ENCODE assay signal across 1 cellular context in the genomic region with DNA sequence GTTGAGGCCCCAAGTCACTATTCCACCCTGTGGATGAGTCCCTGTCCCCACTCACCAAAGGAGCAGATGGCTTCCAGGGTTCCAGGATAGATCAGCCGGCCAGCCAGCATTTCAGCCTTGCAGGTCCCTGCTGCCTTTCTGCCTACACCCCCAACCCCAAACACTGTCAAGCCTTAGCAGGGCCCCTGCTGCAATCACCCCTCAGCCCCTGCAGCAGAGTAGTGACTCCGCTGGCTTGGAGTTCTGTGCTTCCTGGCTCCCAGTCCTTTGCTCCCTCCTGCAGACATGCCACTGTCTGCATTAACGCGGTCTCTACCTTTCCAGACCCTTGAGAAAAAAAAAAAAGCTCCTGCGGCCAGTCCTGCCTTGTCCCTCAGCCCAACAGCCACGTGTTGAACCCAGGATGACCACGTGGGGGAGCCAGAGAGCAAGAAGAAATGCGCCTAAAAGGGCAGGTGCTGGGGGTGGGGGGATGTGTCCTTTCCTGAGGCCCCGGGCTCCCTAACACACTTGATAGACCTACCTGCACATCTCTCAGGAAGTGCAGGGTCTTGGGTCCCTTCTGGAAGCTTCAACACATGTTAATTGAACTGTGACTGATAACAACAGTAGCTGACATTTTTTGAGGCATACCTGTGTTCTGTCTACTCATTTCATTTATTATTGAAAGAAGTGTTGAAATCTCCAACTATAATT.
TF ChIP-seq lines count a peak whose summit lies in the region.

No MANE protein-coding gene starts in this region.

TF ChIP-seq in K562, 482 proteins besides CTCF, POLR2A, EP300 and RAD21 (continued from another document and continues in another):
- TF ChIP-seq CREB1 (IDR thresholded peaks at IDR 0.05) (no peak; the same call in 1 of the 2 replicates), CREB1 (CRISPR knock-in tag; IDR thresholded peaks at IDR 0.05) (peak; percentile 44; the same call in 1 of the 2 replicates), ZNF316 (IDR thresholded peaks at IDR 0.05) (no peak), ZFP36 (IDR thresholded peaks at IDR 0.05; ENCODE audit: low read depth, low read length, partially characterized antibody) (no peak), SIN3A (IDR thresholded peaks at IDR 0.05; ENCODE audit: borderline replicate concordance in 2 of 2, control insufficient read depth in 1 of 2, low read depth in 2 of 2, low read length in 2 of 2) (no peak), HEY1 (CRISPR knock-in tag; IDR thresholded peaks at IDR 0.05; ENCODE audit: borderline replicate concordance) (no peak), ETV6 (IDR thresholded peaks at IDR 0.05; ENCODE audit: borderline replicate concordance in 1 of 2, low read depth in 2 of 2, low read length in 1 of 2) (no peak), ETV6 (CRISPR knock-in tag; IDR thresholded peaks at IDR 0.05; ENCODE audit: borderline replicate concordance) (no peak), KAT7 (CRISPR knock-in tag; IDR thresholded peaks at IDR 0.05; ENCODE audit: borderline replicate concordance) (peak; percentile 95), CBX5 (IDR thresholded peaks at IDR 0.05; ENCODE audit: borderline replicate concordance, low read depth) (no peak), SMARCB1 (IDR thresholded peaks at IDR 0.05; ENCODE audit: insufficient read length, low read depth) (no peak), CHD2 (IDR thresholded peaks at IDR 0.05; ENCODE audit: low read depth, low read length) (no peak), HCFC1 (IDR thresholded peaks at IDR 0.05; ENCODE audit: low read depth, low read length) (no peak), GATAD2B (IDR thresholded peaks at IDR 0.05; ENCODE audit: borderline replicate concordance) (no peak), COPS2 (conservative IDR thresholded peaks at IDR 0.05) (no peak), CHD1 (IDR thresholded peaks at IDR 0.05; ENCODE audit: low read length) (no peak), FOXK2 (conservative IDR thresholded peaks at IDR 0.05 in 1 of 2, IDR thresholded peaks at IDR 0.05 in 1 of 2; ENCODE audit: low read depth in 2 of 2) (peak in 1 of 2 experiments; percentile 35; a peak in 2 of 4 replicates), HNRNPH1 (optimal IDR thresholded peaks at IDR 0.05; ENCODE audit: low read depth, low read length) (no peak), SMAD3 (CRISPR knock-in tag; conservative IDR thresholded peaks at IDR 0.05) (0 out of 2 replicates have a peak, but pooled peaks have one; percentile 44), MTF1 (CRISPR knock-in tag; IDR thresholded peaks at IDR 0.05; ENCODE audit: borderline replicate concordance) (no peak), RCOR1 (IDR thresholded peaks at IDR 0.05; ENCODE audit: borderline replicate concordance in 1 of 2, low read depth in 2 of 2, low read length in 2 of 2) (peak in 1 of 2 experiments; percentile 44; a peak in 1 of 4 replicates), ZNF76 (CRISPR knock-in tag; IDR thresholded peaks at IDR 0.05; ENCODE audit: borderline replicate concordance) (no peak), BRF1 (IDR thresholded peaks at IDR 0.05; ENCODE audit: borderline replicate concordance, extremely low read depth, insufficient read length) (no peak), POLR2H (tag; IDR thresholded peaks at IDR 0.05; ENCODE audit: low read depth) (no peak), CBX8 (IDR thresholded peaks at IDR 0.05; ENCODE audit: borderline replicate concordance, extremely low read depth, low read depth, low read length, poor library complexity, severe bottlenecking) (no peak), TCF3 (CRISPR knock-in tag; IDR thresholded peaks at IDR 0.05) (no peak), SMC3 (conservative IDR thresholded peaks at IDR 0.05; ENCODE audit: insufficient read depth, low read depth, low read length) (peak; percentile 92), CHD4 (IDR thresholded peaks at IDR 0.05; ENCODE audit: insufficient read depth, insufficient replicate concordance, low read depth, low read length, poor library complexity, severe bottlenecking) (no peak), SLC30A9 (CRISPR knock-in tag; IDR thresholded peaks at IDR 0.05) (no peak), HOXB6 (CRISPR knock-in tag; IDR thresholded peaks at IDR 0.05; ENCODE audit: borderline replicate concordance) (no peak), SOX6 (IDR thresholded peaks at IDR 0.05) (peak; percentile 31; the same call in 1 of the 2 replicates), NCOA1 (IDR thresholded peaks at IDR 0.05; ENCODE audit: low read depth) (no peak), ZNF408 (CRISPR knock-in tag; IDR thresholded peaks at IDR 0.05; ENCODE audit: low read depth) (no peak), ZNF699 (CRISPR knock-in tag; IDR thresholded peaks at IDR 0.05; ENCODE audit: insufficient replicate concordance) (no peak), FOXK1 (CRISPR knock-in tag; IDR thresholded peaks at IDR 0.05; ENCODE audit: borderline replicate concordance) (no peak), ADNP (tag; IDR thresholded peaks at IDR 0.05) (no peak), ZKSCAN3 (CRISPR knock-in tag; IDR thresholded peaks at IDR 0.05) (no peak), ZNF436 (CRISPR knock-in tag; IDR thresholded peaks at IDR 0.05) (no peak), KAT2B (IDR thresholded peaks at IDR 0.05; ENCODE audit: low read depth, low read length) (no peak), HNRNPUL1 (IDR thresholded peaks at IDR 0.05; ENCODE audit: low read length) (no peak), SREBF1 (IDR thresholded peaks at IDR 0.05; ENCODE audit: borderline replicate concordance, low read depth, low read length) (no peak), NCOA6 (IDR thresholded peaks at IDR 0.05) (no peak), KDM5B (IDR thresholded peaks at IDR 0.05; ENCODE audit: insufficient replicate concordance, low read depth, low read length) (no peak), MCM7 (IDR thresholded peaks at IDR 0.05) (no peak), TARDBP (IDR thresholded peaks at IDR 0.05) (no peak), L3MBTL2 (IDR thresholded peaks at IDR 0.05) (peak; percentile 28; the same call in 1 of the 2 replicates)
- TF ChIP-seq, protein P1, sequence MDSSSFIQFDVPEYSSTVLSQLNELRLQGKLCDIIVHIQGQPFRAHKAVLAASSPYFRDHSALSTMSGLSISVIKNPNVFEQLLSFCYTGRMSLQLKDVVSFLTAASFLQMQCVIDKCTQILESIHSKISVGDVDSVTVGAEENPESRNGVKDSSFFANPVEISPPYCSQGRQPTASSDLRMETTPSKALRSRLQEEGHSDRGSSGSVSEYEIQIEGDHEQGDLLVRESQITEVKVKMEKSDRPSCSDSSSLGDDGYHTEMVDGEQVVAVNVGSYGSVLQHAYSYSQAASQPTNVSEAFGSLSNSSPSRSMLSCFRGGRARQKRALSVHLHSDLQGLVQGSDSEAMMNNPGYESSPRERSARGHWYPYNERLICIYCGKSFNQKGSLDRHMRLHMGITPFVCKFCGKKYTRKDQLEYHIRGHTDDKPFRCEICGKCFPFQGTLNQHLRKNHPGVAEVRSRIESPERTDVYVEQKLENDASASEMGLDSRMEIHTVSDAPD (CRISPR knock-in tag; IDR thresholded peaks at IDR 0.05): no peak
- TF ChIP-seq, protein P2, sequence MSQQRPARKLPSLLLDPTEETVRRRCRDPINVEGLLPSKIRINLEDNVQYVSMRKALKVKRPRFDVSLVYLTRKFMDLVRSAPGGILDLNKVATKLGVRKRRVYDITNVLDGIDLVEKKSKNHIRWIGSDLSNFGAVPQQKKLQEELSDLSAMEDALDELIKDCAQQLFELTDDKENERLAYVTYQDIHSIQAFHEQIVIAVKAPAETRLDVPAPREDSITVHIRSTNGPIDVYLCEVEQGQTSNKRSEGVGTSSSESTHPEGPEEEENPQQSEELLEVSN (IDR thresholded peaks at IDR 0.05; ENCODE audit: borderline replicate concordance in 1 of 2, extremely low read depth in 1 of 2, insufficient read depth in 1 of 2, insufficient read length in 1 of 2, low read depth in 1 of 2, low read length in 1 of 2, poor library complexity in 1 of 2, severe bottlenecking in 1 of 2): peak in 1 of 2 experiments; percentile 27
- TF ChIP-seq, protein P3, sequence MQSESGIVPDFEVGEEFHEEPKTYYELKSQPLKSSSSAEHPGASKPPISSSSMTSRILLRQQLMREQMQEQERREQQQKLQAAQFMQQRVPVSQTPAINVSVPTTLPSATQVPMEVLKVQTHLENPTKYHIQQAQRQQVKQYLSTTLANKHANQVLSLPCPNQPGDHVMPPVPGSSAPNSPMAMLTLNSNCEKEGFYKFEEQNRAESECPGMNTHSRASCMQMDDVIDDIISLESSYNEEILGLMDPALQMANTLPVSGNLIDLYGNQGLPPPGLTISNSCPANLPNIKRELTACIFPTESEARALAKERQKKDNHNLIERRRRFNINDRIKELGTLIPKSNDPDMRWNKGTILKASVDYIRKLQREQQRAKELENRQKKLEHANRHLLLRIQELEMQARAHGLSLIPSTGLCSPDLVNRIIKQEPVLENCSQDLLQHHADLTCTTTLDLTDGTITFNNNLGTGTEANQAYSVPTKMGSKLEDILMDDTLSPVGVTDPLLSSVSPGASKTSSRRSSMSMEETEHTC (IDR thresholded peaks at IDR 0.05): no peak
- TF ChIP-seq, protein P4, sequence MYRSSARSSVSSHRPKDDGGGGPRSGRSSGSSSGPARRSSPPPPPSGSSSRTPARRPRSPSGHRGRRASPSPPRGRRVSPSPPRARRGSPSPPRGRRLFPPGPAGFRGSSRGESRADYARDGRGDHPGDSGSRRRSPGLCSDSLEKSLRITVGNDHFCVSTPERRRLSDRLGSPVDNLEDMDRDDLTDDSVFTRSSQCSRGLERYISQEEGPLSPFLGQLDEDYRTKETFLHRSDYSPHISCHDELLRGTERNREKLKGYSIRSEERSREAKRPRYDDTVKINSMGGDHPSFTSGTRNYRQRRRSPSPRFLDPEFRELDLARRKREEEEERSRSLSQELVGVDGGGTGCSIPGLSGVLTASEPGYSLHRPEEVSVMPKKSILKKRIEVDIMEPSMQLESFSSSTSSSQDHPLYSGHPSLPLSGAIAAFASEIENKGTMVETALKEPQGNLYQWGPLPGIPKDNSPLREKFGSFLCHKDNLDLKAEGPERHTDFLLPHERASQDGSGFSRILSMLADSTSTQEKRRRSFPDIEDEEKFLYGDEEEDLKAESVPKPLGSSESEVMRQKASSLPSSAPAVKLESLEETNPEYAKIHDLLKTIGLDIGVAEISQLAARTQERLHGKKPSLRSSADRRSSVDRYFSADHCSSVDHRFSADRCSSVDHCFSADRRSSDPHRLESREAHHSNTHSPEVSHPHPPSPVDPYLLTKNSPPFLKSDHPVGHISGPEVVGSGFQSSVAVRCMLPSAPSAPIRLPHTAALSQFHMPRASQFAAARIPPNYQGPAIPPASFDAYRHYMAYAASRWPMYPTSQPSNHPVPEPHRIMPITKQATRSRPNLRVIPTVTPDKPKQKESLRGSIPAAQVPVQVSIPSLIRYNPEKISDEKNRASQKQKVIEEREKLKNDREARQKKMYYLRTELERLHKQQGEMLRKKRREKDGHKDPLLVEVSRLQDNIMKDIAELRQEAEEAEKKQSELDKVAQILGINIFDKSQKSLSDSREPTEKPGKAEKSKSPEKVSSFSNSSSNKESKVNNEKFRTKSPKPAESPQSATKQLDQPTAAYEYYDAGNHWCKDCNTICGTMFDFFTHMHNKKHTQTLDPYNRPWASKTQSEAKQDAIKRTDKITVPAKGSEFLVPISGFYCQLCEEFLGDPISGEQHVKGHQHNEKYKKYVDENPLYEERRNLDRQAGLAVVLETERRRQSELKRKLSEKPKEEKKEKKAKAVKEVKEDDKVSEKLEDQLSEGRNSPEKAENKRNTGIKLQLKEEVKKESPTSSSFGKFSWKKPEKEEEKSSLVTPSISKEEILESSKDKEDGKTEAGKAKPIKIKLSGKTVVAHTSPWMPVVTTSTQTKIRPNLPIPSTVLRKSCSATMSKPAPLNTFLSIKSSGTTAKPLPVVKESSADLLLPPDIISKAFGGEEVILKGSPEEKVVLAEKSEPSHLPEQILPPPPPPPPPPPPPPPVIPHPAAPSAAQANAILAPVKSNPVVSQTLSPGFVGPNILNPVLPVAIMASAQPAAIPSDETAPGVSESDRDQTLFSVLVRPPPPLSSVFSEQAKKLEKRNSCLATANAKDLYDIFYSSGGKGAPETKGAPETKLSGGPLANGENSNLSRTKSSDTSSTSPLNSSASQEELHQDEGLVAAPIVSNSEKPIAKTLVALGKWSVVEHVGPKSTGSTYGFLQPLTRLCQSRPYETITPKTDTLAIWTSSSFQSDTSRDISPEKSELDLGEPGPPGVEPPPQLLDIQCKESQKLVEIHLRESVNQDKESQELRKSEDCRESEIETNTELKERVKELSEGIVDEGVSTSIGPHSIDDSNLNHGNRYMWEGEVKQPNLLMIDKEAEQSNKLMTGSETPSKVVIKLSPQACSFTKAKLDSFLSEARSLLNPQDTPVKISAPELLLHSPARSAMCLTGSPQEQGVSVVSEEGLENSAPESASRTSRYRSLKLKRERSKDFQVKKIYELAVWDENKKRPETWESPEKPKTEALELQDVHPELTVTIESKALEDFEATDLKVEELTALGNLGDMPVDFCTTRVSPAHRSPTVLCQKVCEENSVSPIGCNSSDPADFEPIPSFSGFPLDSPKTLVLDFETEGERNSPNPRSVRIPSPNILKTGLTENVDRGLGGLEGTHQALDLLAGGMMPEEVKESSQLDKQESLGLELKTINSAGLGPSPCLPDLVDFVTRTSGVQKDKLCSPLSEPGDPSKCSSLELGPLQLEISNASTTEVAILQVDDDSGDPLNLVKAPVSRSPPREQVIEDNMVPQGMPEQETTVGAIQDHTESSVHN (IDR thresholded peaks at IDR 0.05; ENCODE audit: borderline replicate concordance in 1 of 2, low read depth in 1 of 2): no peak
- TF ChIP-seq, protein P5, sequence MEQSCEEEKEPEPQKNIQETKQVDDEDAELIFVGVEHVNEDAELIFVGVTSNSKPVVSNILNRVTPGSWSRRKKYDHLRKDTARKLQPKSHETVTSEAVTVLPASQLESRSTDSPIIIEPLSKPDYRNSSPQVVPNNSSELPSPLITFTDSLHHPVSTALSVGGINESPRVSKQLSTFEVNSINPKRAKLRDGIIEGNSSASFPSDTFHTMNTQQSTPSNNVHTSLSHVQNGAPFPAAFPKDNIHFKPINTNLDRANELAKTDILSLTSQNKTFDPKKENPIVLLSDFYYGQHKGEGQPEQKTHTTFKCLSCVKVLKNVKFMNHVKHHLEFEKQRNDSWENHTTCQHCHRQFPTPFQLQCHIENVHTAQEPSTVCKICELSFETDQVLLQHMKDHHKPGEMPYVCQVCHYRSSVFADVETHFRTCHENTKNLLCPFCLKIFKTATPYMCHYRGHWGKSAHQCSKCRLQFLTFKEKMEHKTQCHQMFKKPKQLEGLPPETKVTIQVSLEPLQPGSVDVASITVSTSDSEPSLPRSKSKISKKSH (CRISPR knock-in tag; IDR thresholded peaks at IDR 0.05): no peak
- TF ChIP-seq, protein P6, sequence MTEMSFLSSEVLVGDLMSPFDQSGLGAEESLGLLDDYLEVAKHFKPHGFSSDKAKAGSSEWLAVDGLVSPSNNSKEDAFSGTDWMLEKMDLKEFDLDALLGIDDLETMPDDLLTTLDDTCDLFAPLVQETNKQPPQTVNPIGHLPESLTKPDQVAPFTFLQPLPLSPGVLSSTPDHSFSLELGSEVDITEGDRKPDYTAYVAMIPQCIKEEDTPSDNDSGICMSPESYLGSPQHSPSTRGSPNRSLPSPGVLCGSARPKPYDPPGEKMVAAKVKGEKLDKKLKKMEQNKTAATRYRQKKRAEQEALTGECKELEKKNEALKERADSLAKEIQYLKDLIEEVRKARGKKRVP (CRISPR knock-in tag; IDR thresholded peaks at IDR 0.05): peak; percentile 24; the same call in 1 of the 2 replicates
- TF ChIP-seq, protein P7, sequence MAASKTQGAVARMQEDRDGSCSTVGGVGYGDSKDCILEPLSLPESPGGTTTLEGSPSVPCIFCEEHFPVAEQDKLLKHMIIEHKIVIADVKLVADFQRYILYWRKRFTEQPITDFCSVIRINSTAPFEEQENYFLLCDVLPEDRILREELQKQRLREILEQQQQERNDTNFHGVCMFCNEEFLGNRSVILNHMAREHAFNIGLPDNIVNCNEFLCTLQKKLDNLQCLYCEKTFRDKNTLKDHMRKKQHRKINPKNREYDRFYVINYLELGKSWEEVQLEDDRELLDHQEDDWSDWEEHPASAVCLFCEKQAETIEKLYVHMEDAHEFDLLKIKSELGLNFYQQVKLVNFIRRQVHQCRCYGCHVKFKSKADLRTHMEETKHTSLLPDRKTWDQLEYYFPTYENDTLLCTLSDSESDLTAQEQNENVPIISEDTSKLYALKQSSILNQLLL (CRISPR knock-in tag; IDR thresholded peaks at IDR 0.05; ENCODE audit: borderline replicate concordance): no peak
